18 cellular contexts compared by ENCODE assay signal in genomic region chr7:30180718-30181117, GRCh38. TPM values are rescaled to one million over a fixed set of nuclear protein-coding genes. Genes with fewer than 3 reads are reported as not detected.
A peak's percentile ranks its signal among the peaks of the same experiment; 100 is the strongest.
DNase-seq lines count a peak whose midpoint lies in the region; ATAC-seq, FAIRE-seq and TF ChIP-seq lines count a peak whose summit lies in the region.
"Had no signal": no experiment of that assay in that cellular context is flagged by ENCODE, and none has a peak within 500 bp of the region (broad histone marks: within the 10 kb centered on the region; RNA-seq: fewer than 3 reads in every experiment).

No MANE protein-coding gene starts in this region.

- in situ Hi-C loops in GM13976 (cut with MboI; ENCODE audit: low sequenced_read_pairs, unreplicated experiment) = no loop called here

- peak overlapping the region; percentile 79 to 85 for H3K27ac ChIP-seq in ascending aorta
- H3K27ac ChIP-seq in subcutaneous abdominal adipose tissue (ENCODE audit: low read depth, low read length) = peak overlapping the region; percentile 73
- H3K27ac ChIP-seq: PC-9, SJCRH30 had no signal

- no peak overlapping the region for H3K9ac ChIP-seq in subcutaneous abdominal adipose tissue (ENCODE audit: low read length in 5 of 5)
- H3K9ac ChIP-seq: BLaER1 treated with 17β-estradiol and CSF1 and Interleukin-3, amounts not matched to agents 10 nM and 100 nM had no signal

- no peak for ATAC-seq in GM21717 (IDR thresholded peaks at IDR 0.05; ENCODE audit: unreplicated experiment)

- peak; percentile 98 for FAIRE-seq in islet of Langerhans (lab: Jason Lieb, UNC)
- FAIRE-seq: A204.1 had no signal

- H3K4me3 ChIP-seq in ascending aorta (no peak overlapping the region), subcutaneous abdominal adipose tissue (ENCODE audit: low read depth in 1 of 5, low read length in 5 of 5) (no peak overlapping the region)
- H3K4me3 ChIP-seq: BLaER1 treated with 17β-estradiol and CSF1 and Interleukin-3, amounts not matched to agents 10 nM and 100 nM; PC-9; SJCRH30 had no signal

- H3K36me3 ChIP-seq in ascending aorta (no peaks in the 10 kb centered on the region), subcutaneous abdominal adipose tissue (ENCODE audit: control insufficient read depth in 5 of 5, insufficient read depth in 5 of 5, low read length in 5 of 5) (no peaks in the 10 kb centered on the region)
- H3K36me3 ChIP-seq: BLaER1 treated with 17β-estradiol and CSF1 and Interleukin-3, amounts not matched to agents 10 nM and 100 nM; SJCRH30 had no signal

- H3K27me3 ChIP-seq in ascending aorta (no peaks in the 10 kb centered on the region), subcutaneous abdominal adipose tissue (ENCODE audit: control insufficient read depth in 5 of 5, insufficient read depth in 4 of 5, low read length in 5 of 5) (no peaks in the 10 kb centered on the region)
- H3K27me3 ChIP-seq: BLaER1 treated with 17β-estradiol and CSF1 and Interleukin-3, amounts not matched to agents 10 nM and 100 nM; SJCRH30 had no signal

- intact Hi-C loops in ascending aorta (cut with DNase I) = loop anchor here (5.0 kb wide), 1 partner anchor 292 kb away; no protein-coding TSS in a partner anchor

- H3K9me3 ChIP-seq in ascending aorta = no peaks in the 10 kb centered on the region
- H3K9me3 ChIP-seq in subcutaneous abdominal adipose tissue (ENCODE audit: control insufficient read depth in 5 of 5, low read length in 5 of 5) = no peaks in the 10 kb centered on the region
- H3K9me3 ChIP-seq: SJCRH30 had no signal

- H3K4me1 ChIP-seq in ascending aorta (peaks cover 12 to 71% of the 10 kb centered on the region in 2 donors), subcutaneous abdominal adipose tissue (ENCODE audit: control insufficient read depth in 5 of 5, insufficient read depth in 5 of 5, low read length in 5 of 5) (peaks cover 7 to 55% (median 45%) of the 10 kb centered on the region in 5 donors)

- TF ChIP-seq CTCF in ascending aorta (IDR thresholded peaks at IDR 0.05) (no peak), GM13976 (IDR thresholded peaks at IDR 0.05; ENCODE audit: borderline replicate concordance, control extremely low read depth, extremely low read depth, insufficient read depth, missing control alignments) (no peak)

- peak; percentile 67 for DNase-seq in DMS 273 treated with DMSO at 0.1 percent for 48 hours (lab: John Stamatoyannopoulos, UW)
- DNase-seq in ascending aorta (ENCODE audit: low spot score in 2 of 2) = no peak
- no peak for DNase-seq in GM13976 (ENCODE audit: low spot score)
- DNase-seq in effector CD4-positive, alpha-beta T cell = no peak
- no peak for DNase-seq in middle frontal gyrus (ENCODE audit: extremely low spot score, low spot score)
- DNase-seq: CD8-positive, alpha-beta memory T cell; H9; NCI-H1436; NCI-H2081; NCI-H510A; NCI-H82; PC-9; SJCRH30 had no signal

RNA-seq across cellular contexts. Expression of gene MTURN, which starts 45.9 kb away (rescaled TPM):
- 40.9 TPM for total RNA-seq in ascending aorta
